1 cellular context compared by ENCODE assay signal in genomic region chr4:179803857-179804256, GRCh38.
TF ChIP-seq lines count a peak whose summit lies in the region.

No MANE protein-coding gene starts in this region.

TF ChIP-seq in GM23338, 12 proteins besides CTCF, POLR2A, EP300 and RAD21 (continued from another document):
- TF ChIP-seq ZNF462 (CRISPR knock-in tag; IDR thresholded peaks at IDR 0.05) (no peak), ETS1 (IDR thresholded peaks at IDR 0.05) (no peak), ZNF331 (CRISPR knock-in tag; IDR thresholded peaks at IDR 0.05; ENCODE audit: low read depth) (no peak), REST (IDR thresholded peaks at IDR 0.05; ENCODE audit: unreplicated experiment) (no peak), CREB1 (CRISPR knock-in tag; IDR thresholded peaks at IDR 0.05; ENCODE audit: low read depth) (no peak), EZH2 (IDR thresholded peaks at IDR 0.05; ENCODE audit: low read depth, unreplicated experiment) (no peak), EZH2phosphoT487 (IDR thresholded peaks at IDR 0.05; ENCODE audit: unreplicated experiment) (no peak)
TF ChIP-seq in GM23338: peak in this region for 0.
